Comparison of ENCODE assay signal across 21 cellular contexts in the genomic region with DNA sequence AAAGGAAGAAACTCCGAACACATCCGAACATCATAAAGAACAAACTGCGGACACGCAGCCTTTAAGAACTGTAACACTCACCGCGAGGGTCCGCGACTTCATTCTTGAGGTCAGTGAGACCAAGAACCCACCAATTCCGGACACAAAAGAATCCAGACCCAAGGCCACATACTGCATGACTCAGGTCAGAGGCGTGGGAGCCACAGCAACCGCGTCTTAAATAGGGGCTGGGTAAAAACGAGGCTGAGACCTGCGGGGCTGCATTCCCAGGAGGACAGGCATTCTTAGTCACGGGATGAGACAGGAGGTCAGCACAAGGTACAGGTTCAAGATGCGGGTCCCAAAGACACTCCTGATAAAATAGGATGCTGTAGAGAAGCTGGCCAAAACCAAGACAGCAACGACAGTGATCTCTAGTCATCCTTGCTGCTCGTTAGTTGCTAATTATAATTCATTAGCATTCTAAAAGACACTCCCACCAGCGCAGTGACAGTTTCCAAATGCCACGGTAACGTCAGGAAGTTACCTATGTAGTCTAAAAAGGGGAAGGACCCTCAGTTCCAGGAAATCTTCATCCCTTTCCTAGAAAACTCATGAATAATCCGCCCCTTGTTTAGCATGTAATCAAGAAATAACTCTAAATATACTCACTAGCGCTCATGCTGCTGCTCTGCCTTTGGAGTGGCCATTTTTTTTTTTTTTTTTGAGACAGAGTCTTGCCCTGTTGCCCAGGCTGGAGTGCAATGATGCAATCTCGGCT. TPM values are rescaled to one million over a fixed set of nuclear protein-coding genes. Genes with fewer than 3 reads are reported as not detected.
DNase-seq lines count a peak whose midpoint lies in the region; ATAC-seq and TF ChIP-seq lines count a peak whose summit lies in the region.
"Had no signal": no experiment of that assay in that cellular context is flagged by ENCODE, and none has a peak within 500 bp of the region (broad histone marks: within the 10 kb centered on the region; RNA-seq: fewer than 3 reads in every experiment).

No MANE protein-coding gene starts in this region.

- H3K4me3 Mint-ChIP-seq in activated naive CD8-positive, alpha-beta T cell treated with anti-CD3 and anti-CD28 coated beads for 36 hours, result no peak overlapping the region
- no peak overlapping the region for H3K4me3 Mint-ChIP-seq in activated naive CD8-positive, alpha-beta T cell treated with anti-CD3 and anti-CD28 coated beads, Interleukin-2, amount 50 U/mL, for 24 hours
- no peak overlapping the region for H3K4me3 Mint-ChIP-seq in CD14-positive monocyte
- H3K4me3 Mint-ChIP-seq: activated CD4-positive, alpha-beta memory T cell treated with anti-CD3 and anti-CD28 coated beads for 36 hours; activated T-cell treated with anti-CD3 and anti-CD28 coated beads, Interleukin-2, amount 50 U/mL, for 4 hours; neural crest cell; stimulated activated naive CD8-positive, alpha-beta T cell treated with anti-CD3 and anti-CD28 coated beads, Interleukin-15, Interleukin-2, amounts not matched to agents 100 ng/mL and 50 ng/mL, for 24 hours had no signal

- intact Hi-C loops in Panc1 (cut with micrococcal nuclease; ENCODE audit: unreplicated experiment), result no loop called here
- intact Hi-C loops in CD14-positive monocyte (cut with micrococcal nuclease), result no loop called here
- intact Hi-C loops in aorta (cut with DNase I), result loop anchor here in 1 of 2 donors (5.0 kb wide), 1 partner anchor 88 kb away; a partner anchor contains a TSS

- ATAC-seq in activated naive CD8-positive, alpha-beta T cell treated with anti-CD3 and anti-CD28 coated beads, Interleukin-2, amount 50 U/mL, for 24 hours, result no peak
- no peak for ATAC-seq in Panc1
- no peak for ATAC-seq in aorta (ENCODE audit: low FRiP score)
- ATAC-seq: activated T-cell treated with anti-CD3 and anti-CD28 coated beads, Interleukin-2, amount 50 U/mL, for 4 hours; foreskin keratinocyte; GM12878 had no signal

- CTCF ChIA-PET in Panc1 (lab: Charles Lee), result interaction anchor here (0.7 kb wide), 1 partner anchor 300 kb away, joined by 7 read pairs; no protein-coding TSS in a partner anchor

- H3K4me2 ChIP-seq in smooth muscle cell, result peak overlapping the region; percentile 38

- peaks cover 5% of the 10 kb centered on the region for H3K27me3 Mint-ChIP-seq in activated naive CD8-positive, alpha-beta T cell treated with anti-CD3 and anti-CD28 coated beads for 36 hours
- no peaks in the 10 kb centered on the region for H3K27me3 Mint-ChIP-seq in activated naive CD8-positive, alpha-beta T cell treated with anti-CD3 and anti-CD28 coated beads, Interleukin-2, amount 50 U/mL, for 24 hours
- H3K27me3 Mint-ChIP-seq in CD14-positive monocyte (ENCODE audit: low read depth in 3 of 3), result peaks cover 0 to 3% (median 0%) of the 10 kb centered on the region in 3 donors
- H3K27me3 Mint-ChIP-seq: activated CD4-positive, alpha-beta memory T cell treated with anti-CD3 and anti-CD28 coated beads for 36 hours; CD8-positive, alpha-beta memory T cell; stimulated activated naive CD8-positive, alpha-beta T cell treated with anti-CD3 and anti-CD28 coated beads, Interleukin-15, Interleukin-2, amounts not matched to agents 100 ng/mL and 50 ng/mL, for 24 hours had no signal

- H3K79me2 ChIP-seq in smooth muscle cell (ENCODE audit: low read depth), result no peaks in the 10 kb centered on the region

- no peak overlapping the region for H3K27ac ChIP-seq in Panc1 (ENCODE audit: low read length)
- peak overlapping the region; percentile 82 for H3K27ac ChIP-seq in smooth muscle cell (ENCODE audit: low read depth)
- H3K27ac ChIP-seq in aorta (ENCODE audit: low read depth in 1 of 2, low read length in 2 of 2), result no peak overlapping the region
- H3K27ac ChIP-seq: foreskin keratinocyte had no signal

- WGBS in smooth muscle cell (ENCODE audit: low lambda C conversion rate), result 58% methylated on average over 24 of the region's 24 CpGs
- WGBS in aorta, 2 donors, result 84 to 87% methylated on average over 24 of the region's 24 CpGs

- H3K9me3 ChIP-seq in Panc1 (ENCODE audit: control insufficient read depth, insufficient read depth, low read depth, low read length) (no peaks in the 10 kb centered on the region), smooth muscle cell (replicated peaks; ENCODE audit: low read depth) (no peaks in the 10 kb centered on the region), aorta (ENCODE audit: control insufficient read depth, low read length) (no peaks in the 10 kb centered on the region)

- H3K9ac ChIP-seq in smooth muscle cell (ENCODE audit: low read depth), result peak overlapping the region; percentile 38

- peaks cover 14% of the 10 kb centered on the region for H3K4me1 Mint-ChIP-seq in activated naive CD8-positive, alpha-beta T cell treated with anti-CD3 and anti-CD28 coated beads for 36 hours
- H3K4me1 Mint-ChIP-seq in activated naive CD8-positive, alpha-beta T cell treated with anti-CD3 and anti-CD28 coated beads, Interleukin-2, amount 50 U/mL, for 24 hours, result no peaks in the 10 kb centered on the region
- H3K4me1 Mint-ChIP-seq in CD14-positive monocyte, result peaks cover 8% of the 10 kb centered on the region

- H3K27me3 ChIP-seq in Panc1 (ENCODE audit: control insufficient read depth, insufficient read depth, low read length) (no peaks in the 10 kb centered on the region), smooth muscle cell (ENCODE audit: low read depth) (no peaks in the 10 kb centered on the region), aorta (ENCODE audit: control insufficient read depth in 1 of 2, insufficient read depth in 2 of 2, low read length in 1 of 2) (no peaks in the 10 kb centered on the region)
- H3K27me3 ChIP-seq: foreskin keratinocyte had no signal

- no peaks in the 10 kb centered on the region for H4K20me1 ChIP-seq in smooth muscle cell (ENCODE audit: low read depth)

- TF ChIP-seq CTCF in Panc1 (IDR thresholded peaks at IDR 0.05) (no peak), epithelial cell of esophagus (IDR thresholded peaks at IDR 0.05; ENCODE audit: insufficient read depth, low read depth, low read length, missing control alignments) (no peak), smooth muscle cell (IDR thresholded peaks at IDR 0.05; ENCODE audit: borderline replicate concordance, insufficient read depth, poor library complexity, severe bottlenecking) (no peak), CD14-positive monocyte (IDR thresholded peaks at IDR 0.05) (no peak)

- in situ Hi-C loops in Panc1 (cut with HindIII; ENCODE audit: low pct_unique_long_range_greater_than_20kb, low sequenced_read_pairs), result no loop called here

- no peak for DNase-seq in activated naive CD8-positive, alpha-beta T cell treated with anti-CD3 and anti-CD28 coated beads for 36 hours
- DNase-seq in activated naive CD8-positive, alpha-beta T cell treated with anti-CD3 and anti-CD28 coated beads, Interleukin-2, amount 50 U/mL, for 24 hours, result no peak
- DNase-seq in Panc1 (ENCODE audit: low read depth, low spot score) (no peak), epithelial cell of esophagus (ENCODE audit: low read depth) (peak; percentile 39), smooth muscle cell (lab: John Stamatoyannopoulos, UW; ENCODE audit: unreplicated experiment) (no peak), CD14-positive monocyte (ENCODE audit: low spot score) (no peak), AG08395 (ENCODE audit: low spot score) (no peak), aorta (no peak)
- DNase-seq: 8988T; activated CD4-positive, alpha-beta memory T cell treated with anti-CD3 and anti-CD28 coated beads for 36 hours; activated T-cell treated with anti-CD3 and anti-CD28 coated beads, Interleukin-2, amount 50 U/mL, for 4 hours; CD8-positive, alpha-beta memory T cell; Karpas-422; NCI-H2029; NCI-H526; stimulated activated CD4-positive, alpha-beta T cell treated with anti-CD3 and anti-CD28 coated beads, Interleukin-15, amount 100 ng/mL, for 24 hours had no signal

- POLR2A ChIA-PET in Panc1 (lab: Charles Lee), result no interaction called here

- H3K9me3 Mint-ChIP-seq in activated naive CD8-positive, alpha-beta T cell treated with anti-CD3 and anti-CD28 coated beads for 36 hours, result no peaks in the 10 kb centered on the region
- no peaks in the 10 kb centered on the region for H3K9me3 Mint-ChIP-seq in activated naive CD8-positive, alpha-beta T cell treated with anti-CD3 and anti-CD28 coated beads, Interleukin-2, amount 50 U/mL, for 24 hours
- peaks cover 0 to 8% (median 2%) of the 10 kb centered on the region in 7 donors for H3K9me3 Mint-ChIP-seq in CD14-positive monocyte
- H3K9me3 Mint-ChIP-seq: activated CD4-positive, alpha-beta memory T cell treated with anti-CD3 and anti-CD28 coated beads for 36 hours; activated T-cell treated with anti-CD3 and anti-CD28 coated beads, Interleukin-2, amount 50 U/mL, for 4 hours; CD8-positive, alpha-beta memory T cell; neural crest cell; stimulated activated naive CD8-positive, alpha-beta T cell treated with anti-CD3 and anti-CD28 coated beads, Interleukin-15, Interleukin-2, amounts not matched to agents 100 ng/mL and 50 ng/mL, for 24 hours had no signal

- H3K36me3 ChIP-seq in Panc1 (ENCODE audit: control insufficient read depth, insufficient read depth, low read length), result no peaks in the 10 kb centered on the region; the same call in 1 of the 2 replicates
- no peaks in the 10 kb centered on the region for H3K36me3 ChIP-seq in smooth muscle cell (ENCODE audit: low read depth)
- H3K36me3 ChIP-seq in aorta (ENCODE audit: control insufficient read depth in 1 of 2, insufficient read depth in 2 of 2, low read length in 1 of 2), result peaks cover 0 to 6% of the 10 kb centered on the region in 2 donors

- TSS peak; percentile 44 for BruUV-seq in Panc1 (replicated peaks; lab: Mats Ljungman, UMichigan)

- H3K4me3 ChIP-seq in Panc1 (ENCODE audit: low read depth in 2 of 2, low read length in 2 of 2) (no peak overlapping the region), epithelial cell of esophagus (ENCODE audit: low read length) (no peak overlapping the region), smooth muscle cell (no peak overlapping the region), aorta (ENCODE audit: low read length in 2 of 2) (no peak overlapping the region)
- H3K4me3 ChIP-seq: GM12878, lung had no signal

- peaks cover 18% of the 10 kb centered on the region for H3K36me3 Mint-ChIP-seq in activated naive CD8-positive, alpha-beta T cell treated with anti-CD3 and anti-CD28 coated beads for 36 hours
- peaks cover 3% of the 10 kb centered on the region for H3K36me3 Mint-ChIP-seq in activated naive CD8-positive, alpha-beta T cell treated with anti-CD3 and anti-CD28 coated beads, Interleukin-2, amount 50 U/mL, for 24 hours (ENCODE audit: low read depth)
- H3K36me3 Mint-ChIP-seq in CD14-positive monocyte, result peaks cover 19 to 20% of the 10 kb centered on the region in 2 donors

- peak overlapping the region; percentile 49 for H3K27ac Mint-ChIP-seq in activated naive CD8-positive, alpha-beta T cell treated with anti-CD3 and anti-CD28 coated beads for 36 hours
- no peak overlapping the region for H3K27ac Mint-ChIP-seq in activated naive CD8-positive, alpha-beta T cell treated with anti-CD3 and anti-CD28 coated beads, Interleukin-2, amount 50 U/mL, for 24 hours
- peak overlapping the region in 1 of 7 donors; percentile 48 for H3K27ac Mint-ChIP-seq in CD14-positive monocyte
- H3K27ac Mint-ChIP-seq: activated CD4-positive, alpha-beta memory T cell treated with anti-CD3 and anti-CD28 coated beads for 36 hours; CD8-positive, alpha-beta memory T cell; stimulated activated naive CD8-positive, alpha-beta T cell treated with anti-CD3 and anti-CD28 coated beads, Interleukin-15, Interleukin-2, amounts not matched to agents 100 ng/mL and 50 ng/mL, for 24 hours had no signal

- no peaks in the 10 kb centered on the region for H3F3A ChIP-seq in smooth muscle cell (ENCODE audit: low read depth)

- H3K4me1 ChIP-seq in Panc1 (ENCODE audit: control insufficient read depth, insufficient read depth, low read length) (peaks cover 3% of the 10 kb centered on the region; the same call in 1 of the 2 replicates), smooth muscle cell (ENCODE audit: low read depth) (no peaks in the 10 kb centered on the region), aorta (ENCODE audit: control insufficient read depth in 1 of 2, insufficient read depth in 2 of 2, low read length in 2 of 2) (no peaks in the 10 kb centered on the region)
- H3K4me1 ChIP-seq: foreskin keratinocyte had no signal

- H2AFZ ChIP-seq in smooth muscle cell (ENCODE audit: low read depth), result no peak overlapping the region

RNA-seq across cellular contexts. Expression of a gene that starts 19.3 kb away (rescaled TPM):
- 10 to 100 TPM; 43.1 to 47.1 TPM for total RNA-seq in activated naive CD8-positive, alpha-beta T cell treated with anti-CD3 and anti-CD28 coated beads for 36 hours
- 100.0 TPM for total RNA-seq in Panc1 (2021; ENCODE audit: unreplicated experiment)
- 91.5 TPM for polyA plus RNA-seq in Panc1 (2012; ENCODE audit: insufficient read length)
- 16.6 and 24.6 TPM in 2 replicates for total RNA-seq in smooth muscle cell
- 37.6 and 48.2 TPM in 2 replicates for polyA plus RNA-seq in smooth muscle cell
- polyA plus RNA-seq in CD14-positive monocyte, result 10 to 100 TPM; 30.8 to 33.8 TPM
- 10 to 100 TPM; 30.7 to 45.3 TPM for total RNA-seq in aorta
- 10 to 100 TPM; 12.5 to 99.9 TPM for polyA plus RNA-seq in aorta
